In the genomic region with DNA sequence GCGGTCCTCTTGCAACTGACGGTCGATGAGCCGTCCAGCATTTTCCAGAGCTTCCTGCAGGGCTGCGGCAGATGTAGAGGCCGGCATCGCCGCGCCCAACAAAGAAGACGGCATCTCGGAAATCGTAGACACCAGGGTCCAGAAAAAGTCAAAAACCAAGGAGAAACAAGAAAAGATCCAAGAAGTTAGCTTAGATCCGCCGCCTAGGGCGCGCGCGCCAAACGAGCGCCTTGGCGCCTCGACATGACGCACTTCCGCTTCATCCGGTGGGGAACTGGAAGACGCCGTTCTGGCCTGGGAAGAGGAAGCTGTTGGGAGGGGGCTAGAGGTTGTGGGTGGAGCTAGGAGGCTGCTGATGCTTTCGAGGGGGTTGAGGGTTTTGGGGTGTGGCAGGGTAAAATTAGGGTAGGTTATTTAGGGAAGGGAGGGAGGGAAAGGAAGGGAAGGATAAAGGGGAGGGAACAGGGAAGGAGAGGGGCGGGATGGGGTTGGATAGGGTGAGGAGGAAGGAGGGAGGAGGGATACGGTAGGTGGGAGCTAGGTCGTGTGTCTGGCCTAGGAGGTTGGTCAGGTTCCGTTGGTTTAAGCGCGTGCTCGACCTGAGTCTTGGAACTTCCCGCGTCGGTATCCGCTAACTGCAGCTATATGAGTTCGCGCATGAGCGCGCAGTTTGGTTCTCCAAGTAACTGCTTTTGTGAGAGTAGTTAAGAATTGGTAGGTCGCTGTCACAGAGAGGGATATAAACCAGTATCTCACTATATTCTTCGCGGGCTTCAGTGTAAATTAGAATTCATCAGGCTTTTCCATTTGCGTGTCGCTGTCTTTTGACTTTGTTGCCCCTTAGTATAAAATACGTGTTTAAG, we compare ENCODE assay signal across 1 cellular context.
TF ChIP-seq lines count a peak whose summit lies in the region.

Gene NUP155, minus strand, starts transcription at position 243 of the 863 bp plus-strand sequence. Its CDS starts 129 bp downstream, at position 114.

TF ChIP-seq in A549, 52 proteins besides CTCF, POLR2A, EP300 and RAD21 (continued from another document):
- TF ChIP-seq JUN (IDR thresholded peaks at IDR 0.05) (peak; percentile 73 to 82), RCOR1 (IDR thresholded peaks at IDR 0.05; ENCODE audit: low read depth, low read length) (no peak)
